ENCODE assay signal across 8 cellular contexts in genomic region chr19:1652471-1653299, GRCh38. TPM values are rescaled to one million over a fixed set of nuclear protein-coding genes. Genes with fewer than 3 reads are reported as not detected.
A peak's percentile ranks its signal among the peaks of the same experiment; 100 is the strongest.
DNase-seq lines count a peak whose midpoint lies in the region; ATAC-seq, FAIRE-seq and TF ChIP-seq lines count a peak whose summit lies in the region.

Gene TCF3 (minus strand): TSS chr19:1652615. CDS start chr19:1650248, 2,367 bp downstream.

- H3K9me3 Mint-ChIP-seq in T-helper 2 cell treated with Interferon-gamma antibody and Interleukin-4, amounts not matched to agents 5 μg/mL and 100 μg/mL, for 36 hours: no peaks in the 10 kb centered on the region

- FAIRE-seq in urothelium cell line (lab: Jason Lieb, UNC): no peak

- H3K4me1 Mint-ChIP-seq in T-helper 2 cell treated with Interferon-gamma antibody and Interleukin-4, amounts not matched to agents 5 μg/mL and 100 μg/mL, for 36 hours (ENCODE audit: low read depth): peaks cover 7% of the 10 kb centered on the region

- peak within 1 kb of the TSS; percentile 90 for H3K4me3 Mint-ChIP-seq in T-helper 2 cell treated with Interferon-gamma antibody and Interleukin-4, amounts not matched to agents 5 μg/mL and 100 μg/mL, for 36 hours

- H3K36me3 ChIP-seq in ascending aorta: no peaks in the 10 kb centered on the region
- no peaks in the 10 kb centered on the region for H3K36me3 ChIP-seq in right atrium auricular region
- H3K36me3 ChIP-seq in psoas muscle (ENCODE audit: insufficient read depth in 1 of 2, low read depth in 1 of 2): peaks cover 0 to 13% of the 10 kb centered on the region in 2 donors

- peaks cover 7% of the 10 kb centered on the region for H3K36me3 Mint-ChIP-seq in T-helper 2 cell treated with Interferon-gamma antibody and Interleukin-4, amounts not matched to agents 5 μg/mL and 100 μg/mL, for 36 hours (ENCODE audit: low read depth)

- peak within 1 kb of the TSS; percentile 99 to 100 for H3K27ac ChIP-seq in ascending aorta
- peak within 1 kb of the TSS; percentile 96 to 100 for H3K27ac ChIP-seq in right atrium auricular region
- peak within 1 kb of the TSS; percentile 100 for H3K27ac ChIP-seq in psoas muscle

- peak within 1 kb of the TSS; percentile 92 for H3K27ac Mint-ChIP-seq in T-helper 2 cell treated with Interferon-gamma antibody and Interleukin-4, amounts not matched to agents 5 μg/mL and 100 μg/mL, for 36 hours

- ATAC-seq in GM18502 (IDR thresholded peaks at IDR 0.05; ENCODE audit: poor library complexity, unreplicated experiment) (peak; percentile 68), HG02970 (IDR thresholded peaks at IDR 0.05; ENCODE audit: low FRiP score, unreplicated experiment) (peak; percentile 65), psoas muscle (peak; percentile 98 to 99 (median 99))

- TF ChIP-seq CTCF in ascending aorta (IDR thresholded peaks at IDR 0.05) (no peak), right atrium auricular region (IDR thresholded peaks at IDR 0.05) (no peak), psoas muscle (IDR thresholded peaks at IDR 0.05) (no peak)

- peak; percentile 91 to 95 for DNase-seq in NCI-H1930 (lab: John Stamatoyannopoulos, UW)
- DNase-seq in T-helper 2 cell treated with Interferon-gamma antibody and Interleukin-4, amounts not matched to agents 5 μg/mL and 100 μg/mL, for 36 hours (ENCODE audit: low spot score): peak; percentile 99
- DNase-seq in ascending aorta (ENCODE audit: low spot score in 2 of 2): peak; percentile 92 to 99
- peak; percentile 99 for DNase-seq in right atrium auricular region (ENCODE audit: low spot score)
- peak; percentile 99 for DNase-seq in psoas muscle
- peak; percentile 97 for DNase-seq in urothelium cell line (ENCODE audit: low spot score)

- H3K27me3 Mint-ChIP-seq in T-helper 2 cell treated with Interferon-gamma antibody and Interleukin-4, amounts not matched to agents 5 μg/mL and 100 μg/mL, for 36 hours (ENCODE audit: low read depth): no peaks in the 10 kb centered on the region

- H3K9me3 ChIP-seq in ascending aorta (no peaks in the 10 kb centered on the region), right atrium auricular region (no peaks in the 10 kb centered on the region), psoas muscle (no peaks in the 10 kb centered on the region)

- H3K27me3 ChIP-seq in ascending aorta (no peaks in the 10 kb centered on the region), right atrium auricular region (no peaks in the 10 kb centered on the region), psoas muscle (ENCODE audit: insufficient read depth in 3 of 3, low read length in 2 of 3) (peaks cover 0 to 3% (median 3%) of the 10 kb centered on the region in 3 donors)

- 0% methylated on average over 50 to 107 of the region's 107 CpGs for WGBS in psoas muscle, 3 donors

- peak within 1 kb of the TSS; percentile 87 to 98 for H3K4me3 ChIP-seq in ascending aorta
- H3K4me3 ChIP-seq in right atrium auricular region: peak within 1 kb of the TSS; percentile 92 to 96
- H3K4me3 ChIP-seq in psoas muscle: peak within 1 kb of the TSS; percentile 90

- peaks cover 0 to 14% of the 10 kb centered on the region in 2 donors for H3K4me1 ChIP-seq in ascending aorta
- peaks cover 0 to 20% of the 10 kb centered on the region in 2 donors for H3K4me1 ChIP-seq in right atrium auricular region
- peaks cover 12% of the 10 kb centered on the region for H3K4me1 ChIP-seq in psoas muscle

- intact Hi-C loops in ascending aorta (cut with DNase I) (loop anchor here (1.0 kb wide), 4 partner anchors 47 to 160 kb away; partner anchors contain the start of genes ATP8B3, MBD3, MEX3D and UQCR11), psoas muscle (cut with DNase I) (loop anchor here in 1 of 2 donors (2.0 kb wide), 1 partner anchor 46 kb away; no protein-coding TSS in a partner anchor)

RNA-seq across cellular contexts. Expression of gene TCF3, which starts in this region (rescaled TPM):
- total RNA-seq in ascending aorta (209 TPM), right atrium auricular region (10 to 100 TPM; 18.5 to 28.7 TPM), psoas muscle (10 to 100 TPM; 20.1 to 26.7 (median 23.0) TPM)
- 10 to 100 TPM; 24.6 to 33.8 (median 31.2) TPM for polyA plus RNA-seq in psoas muscle

Comparison
In these comparisons a context has a peak if more than half of its experiments do, and no peak if none do; other contexts are left out.
1. Peak in every context shown above with its lines: DNase-seq, ATAC-seq, H3K4me3 ChIP-seq and H3K27ac ChIP-seq.